10 cellular contexts compared by ENCODE assay signal in the genomic region with DNA sequence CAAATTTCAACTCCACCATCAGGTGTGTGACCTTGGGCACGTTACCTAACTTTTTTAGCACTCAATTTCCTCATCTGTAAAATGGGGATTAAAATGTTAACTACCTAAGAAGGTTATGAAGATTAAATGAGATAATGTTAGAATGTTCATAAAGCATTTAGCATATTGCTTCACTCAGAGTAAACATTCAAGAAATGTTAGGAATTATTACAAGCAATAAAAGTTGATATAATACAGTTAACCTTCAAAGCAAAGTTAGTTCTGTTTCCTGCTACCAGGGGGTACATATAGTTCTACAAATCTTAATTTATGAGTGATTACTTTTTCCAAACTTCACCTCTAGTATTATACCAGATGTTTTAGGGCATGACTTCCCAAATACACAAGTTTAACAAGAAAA.
"Had no signal": no experiment of that assay in that cellular context is flagged by ENCODE, and none has a peak within 500 bp of the region (broad histone marks: within the 10 kb centered on the region; RNA-seq: fewer than 3 reads in every experiment).

No MANE protein-coding gene starts in this region.

- H3K27ac Mint-ChIP-seq: GM23338, H9, HFFc6, IgD-negative memory B cell had no signal

- H2AFZ ChIP-seq: GM23338 had no signal

- H3K9ac ChIP-seq: KMS-11 had no signal

- FAIRE-seq: H1, H54, HTR-8/SVneo had no signal

- DNase-seq: H9, HCEC 1CT, HFFc6, KBM-7 had no signal

- H3K4me1 Mint-ChIP-seq: GM23338, H9, IgD-negative memory B cell had no signal

- H3K9me3 Mint-ChIP-seq: HFFc6, IgD-negative memory B cell had no signal

- H3K4me2 ChIP-seq: GM23338, KMS-11 had no signal

- H3K36me3 Mint-ChIP-seq: IgD-negative memory B cell had no signal

- H3K4me3 Mint-ChIP-seq: GM23338, H9, HFFc6, IgD-negative memory B cell had no signal

- H3K27ac ChIP-seq: KMS-11 had no signal

- ATAC-seq: GM23338 had no signal

- H3K4me3 ChIP-seq: GM23338 had no signal
